Comparison of ENCODE assay signal across 11 cellular contexts in genomic region chr13:112395022-112395421, GRCh38. TPM values are rescaled to one million over a fixed set of nuclear protein-coding genes. Genes with fewer than 3 reads are reported as not detected.
"Had no signal": no experiment of that assay in that cellular context is flagged by ENCODE, and none has a peak within 500 bp of the region (broad histone marks: within the 10 kb centered on the region; RNA-seq: fewer than 3 reads in every experiment).

No MANE protein-coding gene starts in this region.

RNA-seq across cellular contexts. Expression of gene SPACA7, which starts 18.9 kb away (rescaled TPM):
- total RNA-seq: activated CD8-positive, alpha-beta T cell treated with anti-CD3 and anti-CD28 coated beads, Interleukin-2, amount 10 ng/mL, durations not matched to agents 7 days and 5 days; activated naive CD8-positive, alpha-beta T cell treated with anti-CD3 and anti-CD28 coated beads, Interleukin-2, amount 10 ng/mL, durations not matched to agents 7 days and 5 days; breast epithelium; cerebellum; kidney epithelial cell; liver; omental fat pad; right lobe of liver; spleen; stomach; upper lobe of left lung had no signal
- polyA plus RNA-seq: liver, spleen, stomach had no signal
